ENCODE assay signal across 1 cellular context in the genomic region with DNA sequence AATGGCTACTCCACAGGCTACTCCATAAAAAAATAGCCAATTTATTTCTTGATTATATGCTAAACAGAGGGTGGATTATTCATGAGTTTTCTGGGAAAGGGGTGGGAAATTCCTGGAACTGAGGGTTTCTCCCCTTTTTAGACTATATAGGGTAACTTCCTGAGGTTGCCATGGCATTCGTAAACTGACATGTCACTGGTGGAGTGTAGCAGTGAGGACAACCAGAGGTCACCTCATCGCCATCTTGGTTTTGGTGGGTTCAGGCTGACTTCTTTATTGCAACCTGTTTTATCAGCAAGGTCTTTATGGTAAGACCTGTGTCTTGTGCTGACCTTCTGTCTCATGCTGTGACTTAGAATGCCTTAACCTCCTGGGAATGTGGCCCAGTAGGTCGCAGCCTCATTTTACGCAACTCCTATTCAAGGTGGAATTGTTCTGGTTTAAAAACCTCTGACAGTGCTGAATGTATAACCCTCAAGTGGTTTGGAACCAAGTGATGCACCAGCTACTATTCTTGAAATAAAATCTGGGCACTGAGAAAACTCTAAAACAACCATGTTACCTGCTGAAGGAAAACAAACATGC.
TF ChIP-seq lines count a peak whose summit lies in the region.

No MANE protein-coding gene starts in this region.

TF ChIP-seq in H1, 55 proteins besides CTCF, POLR2A, EP300 and RAD21:
- TF ChIP-seq TEAD4 (IDR thresholded peaks at IDR 0.05; ENCODE audit: low read depth, low read length) (peak; percentile 48; the same call in 1 of the 2 replicates), SUZ12 (IDR thresholded peaks at IDR 0.05; ENCODE audit: low read length) (no peak), BACH1 (IDR thresholded peaks at IDR 0.05; ENCODE audit: low read length) (no peak), EGR1 (IDR thresholded peaks at IDR 0.05; ENCODE audit: borderline replicate concordance, low read depth, low read length) (no peak), CHD2 (IDR thresholded peaks at IDR 0.05; ENCODE audit: low read length) (no peak), SIN3A (conservative IDR thresholded peaks at IDR 0.05 in 1 of 2, IDR thresholded peaks at IDR 0.05 in 1 of 2; ENCODE audit: low read depth in 1 of 2, low read length in 2 of 2) (no peak), POU5F1 (IDR thresholded peaks at IDR 0.05; ENCODE audit: low read depth, low read length) (no peak), RXRA (IDR thresholded peaks at IDR 0.05; ENCODE audit: insufficient read depth, low read depth, low read length) (no peak), CEBPB (IDR thresholded peaks at IDR 0.05; ENCODE audit: low read depth, low read length) (peak; percentile 64; the same call in 1 of the 2 replicates), SP2 (IDR thresholded peaks at IDR 0.05; ENCODE audit: low read length) (no peak)
